ENCODE assay signal across 10 cellular contexts in the genomic region with DNA sequence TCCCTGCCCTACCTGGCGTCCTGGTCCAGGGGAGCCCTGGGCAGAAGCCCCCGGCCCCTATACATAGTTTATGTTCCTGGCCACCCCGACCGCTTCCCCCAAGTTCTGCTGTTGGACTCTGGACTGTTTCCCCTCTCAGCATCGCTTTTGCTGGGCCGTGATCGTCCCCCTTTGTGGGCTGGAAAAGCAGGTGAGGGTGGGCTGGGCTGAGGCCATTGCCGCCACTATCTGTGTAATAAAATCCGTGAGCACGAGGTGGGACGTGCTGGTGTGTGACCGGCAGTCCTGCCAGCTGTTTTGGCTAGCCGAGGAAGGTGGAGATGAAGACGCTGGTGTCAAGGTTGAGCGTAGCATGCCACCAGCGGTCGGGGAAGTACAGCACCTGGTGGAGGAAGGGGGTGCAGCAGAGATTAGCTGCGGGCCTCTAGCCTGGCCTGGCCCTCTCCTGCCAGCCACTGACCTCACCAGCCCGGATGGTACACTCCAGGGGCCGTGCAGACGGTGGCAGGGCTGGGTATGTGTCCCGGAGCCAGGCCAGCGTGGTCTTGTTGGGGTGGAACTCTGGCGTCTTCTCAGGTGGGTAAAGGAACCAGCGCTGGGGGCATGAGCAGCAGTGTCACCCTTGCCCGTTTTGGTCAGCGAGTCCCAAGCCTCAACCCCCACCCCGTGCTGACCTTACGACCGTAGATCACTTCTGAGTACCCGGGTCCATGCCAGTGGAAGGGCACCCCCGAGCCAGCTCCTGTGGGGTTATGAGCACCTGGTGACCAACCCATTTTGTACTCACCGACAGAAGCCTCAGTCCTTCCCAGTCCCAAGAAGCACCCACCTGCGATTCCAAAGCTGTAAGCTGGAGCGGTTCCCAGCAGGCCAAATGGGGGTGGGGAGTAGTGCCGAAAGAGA. TPM values are rescaled to one million over a fixed set of nuclear protein-coding genes. Genes with fewer than 3 reads are reported as not detected.
A peak's percentile ranks its signal among the peaks of the same experiment; 100 is the strongest.
DNase-seq lines count a peak whose midpoint lies in the region; ATAC-seq and TF ChIP-seq lines count a peak whose summit lies in the region.
"Had no signal": no experiment of that assay in that cellular context is flagged by ENCODE, and none has a peak within 500 bp of the region (broad histone marks: within the 10 kb centered on the region; RNA-seq: fewer than 3 reads in every experiment).

No MANE protein-coding gene starts in this region.

- H3K4me1 Mint-ChIP-seq in T-cell: peaks cover 17 to 42% (median 36%) of the 10 kb centered on the region in 3 donors

- TF ChIP-seq CTCF in SK-N-SH (IDR thresholded peaks at IDR 0.05) (no peak), fibroblast of mammary gland (conservative IDR thresholded peaks at IDR 0.05; ENCODE audit: control insufficient read depth, insufficient read depth, low read depth, low read length) (no peak)

- CTCF ChIA-PET in SK-N-SH (lab: Yijun Ruan, JAX) (interaction anchor here (0.6 to 2.5 kb wide), 5 partner anchors 7 to 58 kb away, joined by 3 to 12 read pairs (median 3); partner anchors contain the start of genes CIAO3, RHOT2 and WDR24), T-cell (lab: Charles Lee) (no interaction called here)

- H3K27me3 ChIP-seq in SK-N-SH (ENCODE audit: insufficient read depth) (no peaks in the 10 kb centered on the region), skeletal muscle tissue (ENCODE audit: control insufficient read depth in 3 of 3, insufficient read depth in 3 of 3, low read length in 3 of 3) (no peaks in the 10 kb centered on the region)

- H3K9me2 ChIP-seq in SK-N-SH: no peaks in the 10 kb centered on the region

- H3K4me3 ChIP-seq in SK-N-SH (ENCODE audit: low read depth in 2 of 2, low read length in 1 of 2): peak overlapping the region; percentile 60 to 68; a peak in 3 of 4 replicates
- H3K4me3 ChIP-seq in fibroblast of mammary gland (ENCODE audit: control insufficient read depth, low read depth, low read length): peak overlapping the region; percentile 46
- peak overlapping the region in 2 of 3 donors; percentile 81 to 87 for H3K4me3 ChIP-seq in skeletal muscle tissue (ENCODE audit: low read length in 3 of 3)

- no peak for TF ChIP-seq RAD21 in SK-N-SH (IDR thresholded peaks at IDR 0.05; ENCODE audit: low read length)

- H3K27ac Mint-ChIP-seq in T-cell: peak overlapping the region; percentile 66

- H3K79me2 ChIP-seq in SK-N-SH (ENCODE audit: insufficient read depth): peaks cover 37% of the 10 kb centered on the region

- no peak for DNase-seq in SK-N-SH
- peak in 1 of 34 experiments; percentile 34 for DNase-seq in T-cell
- no peak for DNase-seq in fibroblast of mammary gland (ENCODE audit: low read depth)
- no peak for DNase-seq in NOMO-1 (lab: John Stamatoyannopoulos, UW; ENCODE audit: unreplicated experiment in 2 of 2)
- DNase-seq in mucosa of gallbladder (ENCODE audit: low spot score): no peak
- DNase-seq: 8988T, NCI-H774 had no signal

- H3F3A ChIP-seq in SK-N-SH (replicated peaks; ENCODE audit: insufficient read depth): peaks cover 10% of the 10 kb centered on the region

- no peaks in the 10 kb centered on the region for H3K9me3 ChIP-seq in SK-N-SH
- no peaks in the 10 kb centered on the region for H3K9me3 ChIP-seq in skeletal muscle tissue (ENCODE audit: control insufficient read depth in 3 of 3, low read length in 3 of 3)

- H3K4me1 ChIP-seq in SK-N-SH (ENCODE audit: control insufficient read depth in 1 of 2, insufficient read depth in 2 of 2, low read depth in 1 of 2, low read length in 1 of 2) (peaks cover 8 to 56% of the 10 kb centered on the region in 2 experiments; a peak in 2 of 4 replicates), skeletal muscle tissue (ENCODE audit: control insufficient read depth in 3 of 3, insufficient read depth in 3 of 3, low read length in 3 of 3) (peaks cover 48 to 69% (median 50%) of the 10 kb centered on the region in 3 donors)

- peaks cover 4% of the 10 kb centered on the region for H3K36me3 Mint-ChIP-seq in T-cell

- peak overlapping the region; percentile 90 for H3K4me2 ChIP-seq in SK-N-SH

- H3K36me3 ChIP-seq in SK-N-SH (replicated peaks in 1 of 2; ENCODE audit: control insufficient read depth in 1 of 2, insufficient read depth in 2 of 2, low read length in 1 of 2): peaks cover 13 to 39% of the 10 kb centered on the region in 2 experiments
- peaks cover 21 to 35% (median 26%) of the 10 kb centered on the region in 3 donors for H3K36me3 ChIP-seq in skeletal muscle tissue (ENCODE audit: control insufficient read depth in 3 of 3, insufficient read depth in 3 of 3, low read length in 3 of 3)

- H2AFZ ChIP-seq in SK-N-SH (ENCODE audit: low read depth): no peak overlapping the region

- POLR2A ChIA-PET in SK-N-SH (lab: Yijun Ruan, JAX): no interaction called here
- POLR2A ChIA-PET in T-cell (lab: Charles Lee): no interaction called here

- H3K9me3 Mint-ChIP-seq in T-cell: no peaks in the 10 kb centered on the region

- H3K27ac ChIP-seq in SK-N-SH (ENCODE audit: low read depth in 2 of 2, low read length in 1 of 2) (peak overlapping the region in 1 of 2 experiments; percentile 39; a peak in 3 of 4 replicates), skeletal muscle tissue (ENCODE audit: low read depth, low read length) (no peak overlapping the region)

- ATAC-seq in SK-N-SH treated with all-trans-retinoic acid at 6 μM for 48 hours: no peak
- no peak for ATAC-seq in T-cell (replicated peaks in 1 of 4)
- ATAC-seq in GM19324 (IDR thresholded peaks at IDR 0.05; ENCODE audit: low FRiP score, unreplicated experiment): no peak

- H3K27me3 Mint-ChIP-seq in T-cell: no peaks in the 10 kb centered on the region

- WGBS in SK-N-SH (ENCODE audit: low lambda C conversion rate): 88% methylated on average over 34 of the region's 36 CpGs

- no peak for TF ChIP-seq EP300 in SK-N-SH (IDR thresholded peaks at IDR 0.05; ENCODE audit: borderline replicate concordance in 1 of 2, low read depth in 1 of 2, low read length in 1 of 2)

- H3K9ac ChIP-seq in SK-N-SH (no peak overlapping the region), skeletal muscle tissue (ENCODE audit: low read depth in 1 of 3, low read length in 3 of 3) (peak overlapping the region in 1 of 3 donors; percentile 79)

- peaks cover 23% of the 10 kb centered on the region for H4K20me1 ChIP-seq in SK-N-SH (ENCODE audit: insufficient read depth)

- H3K4me3 Mint-ChIP-seq in T-cell: peak overlapping the region; percentile 68 to 77 (median 71)

TF ChIP-seq in SK-N-SH, 30 proteins besides CTCF, POLR2A, EP300 and RAD21 (continues in another document):
- TF ChIP-seq USF2 (IDR thresholded peaks at IDR 0.05; ENCODE audit: borderline replicate concordance, low read depth, low read length) (no peak), FOSL2 (IDR thresholded peaks at IDR 0.05; ENCODE audit: borderline replicate concordance, low read depth) (no peak), SIN3A (IDR thresholded peaks at IDR 0.05; ENCODE audit: borderline replicate concordance, low read depth, low read length) (no peak), SMC3 (IDR thresholded peaks at IDR 0.05; ENCODE audit: low read depth, low read length) (no peak), GATA2 (CRISPR knock-in tag; IDR thresholded peaks at IDR 0.05) (no peak)

TF ChIP-seq in SK-N-SH treated with all-trans-retinoic acid at 6 μM for 48 hours, 23 proteins besides CTCF, POLR2A, EP300 and RAD21 (continues in another document):
- TF ChIP-seq RARB (CRISPR knock-in tag; IDR thresholded peaks at IDR 0.05): no peak
- TF ChIP-seq ZC3H10 (CRISPR knock-in tag; IDR thresholded peaks at IDR 0.05): no peak
- no peak for TF ChIP-seq TCF4 (CRISPR knock-in tag; IDR thresholded peaks at IDR 0.05; ENCODE audit: borderline replicate concordance)
- no peak for TF ChIP-seq ARNTL (CRISPR knock-in tag; IDR thresholded peaks at IDR 0.05; ENCODE audit: borderline replicate concordance, low read depth)
- no peak for TF ChIP-seq GLIS3 (CRISPR knock-in tag; IDR thresholded peaks at IDR 0.05)
- TF ChIP-seq PPARA (CRISPR knock-in tag; IDR thresholded peaks at IDR 0.05; ENCODE audit: borderline replicate concordance): no peak
- no peak for TF ChIP-seq BACH2 (CRISPR knock-in tag; IDR thresholded peaks at IDR 0.05; ENCODE audit: borderline replicate concordance)
- TF ChIP-seq SNAI2 (CRISPR knock-in tag; IDR thresholded peaks at IDR 0.05): no peak

RNA-seq across cellular contexts. Expression of gene JMJD8, which starts 1.4 kb away (rescaled TPM):
- polyA plus RNA-seq in SK-N-SH (2012; rRNA removed): 49.2 and 67.0 TPM in 2 replicates
- polyA plus RNA-seq in SK-N-SH (2012; cell fraction: cytosol; rRNA removed): 26.2 and 45.4 TPM in 2 replicates
- 89.7 and 119 TPM in 2 replicates for polyA plus RNA-seq in SK-N-SH (2012; cell fraction: nucleus; rRNA removed)
- 10 to 100 TPM; 27.3 to 54.4 (median 49.1) TPM for total RNA-seq in T-cell
- 13.0 TPM for total RNA-seq in skeletal muscle tissue
- total RNA-seq in mucosa of gallbladder: 66.7 TPM

RNA-seq across cellular contexts. Expression of gene STUB1, which starts 2.5 kb away (rescaled TPM):
- 268 and 323 TPM in 2 replicates for polyA plus RNA-seq in SK-N-SH (2012; rRNA removed)
- 198 and 270 TPM in 2 replicates for polyA plus RNA-seq in SK-N-SH (2012; cell fraction: cytosol; rRNA removed)
- polyA plus RNA-seq in SK-N-SH (2012; cell fraction: nucleus; rRNA removed): 616 and 791 TPM in 2 replicates
- total RNA-seq in T-cell (100 to 1,000 TPM in 3 of 5 donors, 10 to 100 TPM in 2; 67.3 to 119 (median 114) TPM), skeletal muscle tissue (87.7 TPM), mucosa of gallbladder (125 TPM)

RNA-seq across cellular contexts. Expression of gene RHBDL1, which starts 7.3 kb away (rescaled TPM):
- 4.1 and 6.8 TPM in 2 replicates for polyA plus RNA-seq in SK-N-SH (2012; rRNA removed)
- polyA plus RNA-seq in SK-N-SH (2012; cell fraction: cytosol; rRNA removed): 0.27 and 0.37 TPM in 2 replicates
- 57.6 and 90.7 TPM in 2 replicates for polyA plus RNA-seq in SK-N-SH (2012; cell fraction: nucleus; rRNA removed)
- total RNA-seq in T-cell: 1 to 10 TPM; 2.0 to 3.6 (median 2.5) TPM
- total RNA-seq in skeletal muscle tissue: under 0.01 TPM
- 5.5 TPM for total RNA-seq in mucosa of gallbladder

RNA-seq across cellular contexts. Expression of gene WDR24, which starts 7.5 kb away (rescaled TPM):
- polyA plus RNA-seq in SK-N-SH (2012; rRNA removed): 5.0 and 6.4 TPM in 2 replicates
- polyA plus RNA-seq in SK-N-SH (2012; cell fraction: cytosol; rRNA removed): 1.8 and 3.1 TPM in 2 replicates
- polyA plus RNA-seq in SK-N-SH (2012; cell fraction: nucleus; rRNA removed): 23.2 and 33.0 TPM in 2 replicates
- total RNA-seq in T-cell (10 to 100 TPM; 10.7 to 22.4 (median 18.4) TPM), skeletal muscle tissue (2.1 TPM), mucosa of gallbladder (14.8 TPM)

RNA-seq across cellular contexts. Expression of gene RHOT2, which starts 14.8 kb away (rescaled TPM):
- polyA plus RNA-seq in SK-N-SH (2012; rRNA removed): 229 and 255 TPM in 2 replicates
- 35.0 and 57.3 TPM in 2 replicates for polyA plus RNA-seq in SK-N-SH (2012; cell fraction: cytosol; rRNA removed)
- polyA plus RNA-seq in SK-N-SH (2012; cell fraction: nucleus; rRNA removed): 1,708 and 2,289 TPM in 2 replicates
- total RNA-seq in T-cell (100 to 1,000 TPM; 181 to 320 (median 286) TPM), skeletal muscle tissue (14.1 TPM), mucosa of gallbladder (125 TPM)
